28 cellular contexts compared by ENCODE assay signal in the genomic region with DNA sequence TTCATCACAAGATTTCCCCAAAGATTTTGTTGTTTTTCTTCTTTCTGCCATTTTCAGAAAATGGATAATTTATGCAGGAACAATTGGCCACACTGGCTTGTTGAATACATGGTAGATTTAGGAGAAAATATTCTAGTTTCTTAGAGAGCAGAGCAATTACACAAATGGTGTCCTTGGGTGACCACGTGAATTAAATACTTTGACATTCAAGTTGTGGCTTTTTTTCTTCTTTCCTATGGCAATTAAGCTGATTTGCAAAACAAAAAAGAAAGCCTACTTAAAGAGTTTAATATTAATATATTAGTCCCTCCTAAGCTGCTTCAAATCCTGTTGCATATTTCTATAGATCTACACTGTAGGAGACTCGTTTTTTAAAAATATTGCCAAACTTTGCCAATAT.
"Had no signal": no experiment of that assay in that cellular context is flagged by ENCODE, and none has a peak within 500 bp of the region (broad histone marks: within the 10 kb centered on the region; RNA-seq: fewer than 3 reads in every experiment).

No MANE protein-coding gene starts in this region.

- FAIRE-seq: urothelium cell line had no signal

- H3K4me1 ChIP-seq: stomach, suprapubic skin, testis, thyroid gland, tibial artery, tibial nerve, transverse colon, upper lobe of left lung, upper lobe of right lung, uterus, vagina had no signal

- H3K36me3 ChIP-seq: stomach, suprapubic skin, thoracic aorta, thyroid gland, tibial artery, tibial nerve, transverse colon, upper lobe of left lung, upper lobe of right lung, uterus, vagina had no signal

- H3K27ac ChIP-seq: stomach, suprapubic skin, testis, thoracic aorta, thyroid gland, tibial artery, tibial nerve, transverse colon, upper lobe of left lung, upper lobe of right lung, uterus, vagina had no signal

- ATAC-seq: stimulated activated effector memory CD8-positive, alpha-beta T cell treated with anti-CD3 and anti-CD28 coated beads, Interleukin-12 subunit alpha, Interleukin-12 subunit beta, amount 100 ng/mL, for 72 hours; stimulated activated naive B cell treated with anti-CD40 and anti-IgM and Interleukin-4, amounts not matched to agents 10 μg/mL and 1 μg/mL and 100 μg/mL, for 72 hours; stimulated activated naive CD8-positive, alpha-beta T cell treated with anti-CD3 and anti-CD28 coated beads, Interleukin-15, amount 100 ng/mL, for 72 hours; stimulated activated naive CD8-positive, alpha-beta T cell treated with anti-CD3 and anti-CD28 coated beads, Interleukin-15, Interleukin-2, amounts not matched to agents 100 U/mL and 50 U/mL, for 24 hours; upper lobe of right lung had no signal

- H3K4me1 Mint-ChIP-seq: stimulated activated effector memory CD8-positive, alpha-beta T cell treated with anti-CD3 and anti-CD28 coated beads, Interleukin-12 subunit alpha, Interleukin-12 subunit beta, amount 100 ng/mL, for 72 hours; stimulated activated naive B cell treated with anti-CD40 and anti-IgM and Interleukin-4, amounts not matched to agents 10 μg/mL and 1 μg/mL and 100 μg/mL, for 72 hours; stimulated activated naive CD8-positive, alpha-beta T cell treated with anti-CD3 and anti-CD28 coated beads, Interleukin-15, amount 100 ng/mL, for 72 hours had no signal

- H3K27me3 Mint-ChIP-seq: stimulated activated naive B cell treated with anti-CD40 and anti-IgM and Interleukin-4, amounts not matched to agents 10 μg/mL and 1 μg/mL and 100 μg/mL, for 72 hours; stimulated activated naive CD8-positive, alpha-beta T cell treated with anti-CD3 and anti-CD28 coated beads, Interleukin-15, amount 100 ng/mL, for 72 hours; stimulated activated naive CD8-positive, alpha-beta T cell treated with anti-CD3 and anti-CD28 coated beads, Interleukin-15, Interleukin-2, amounts not matched to agents 100 ng/mL and 50 ng/mL, for 24 hours; type B pancreatic cell had no signal

- H3K9me3 Mint-ChIP-seq: stimulated activated naive B cell treated with anti-CD40 and anti-IgM and Interleukin-4, amounts not matched to agents 10 μg/mL and 1 μg/mL and 100 μg/mL, for 72 hours; stimulated activated naive CD8-positive, alpha-beta T cell treated with anti-CD3 and anti-CD28 coated beads, Interleukin-15, amount 100 ng/mL, for 72 hours; stimulated activated naive CD8-positive, alpha-beta T cell treated with anti-CD3 and anti-CD28 coated beads, Interleukin-15, Interleukin-2, amounts not matched to agents 100 ng/mL and 50 ng/mL, for 24 hours; type B pancreatic cell had no signal

- H3K36me3 Mint-ChIP-seq: stimulated activated effector memory CD8-positive, alpha-beta T cell treated with anti-CD3 and anti-CD28 coated beads, Interleukin-12 subunit alpha, Interleukin-12 subunit beta, amount 100 ng/mL, for 72 hours; stimulated activated naive B cell treated with anti-CD40 and anti-IgM and Interleukin-4, amounts not matched to agents 10 μg/mL and 1 μg/mL and 100 μg/mL, for 72 hours; type B pancreatic cell had no signal

- H3K9me3 ChIP-seq: stomach, suprapubic skin, testis, thoracic aorta, thyroid gland, tibial artery, tibial nerve, transverse colon, upper lobe of left lung, upper lobe of right lung, uterus, vagina had no signal

- H3K4me3 ChIP-seq: stomach, suprapubic skin, testis, thoracic aorta, thyroid gland, tibial artery, tibial nerve, transverse colon, upper lobe of left lung, upper lobe of right lung, uterus, vagina had no signal

- DNase-seq: stimulated activated CD4-positive, alpha-beta T cell treated with anti-CD3 and anti-CD28 coated beads, Interleukin-2, amount 100 ng/mL, for 48 hours; stimulated activated CD4-positive, alpha-beta T cell treated with anti-CD3 and anti-CD28 coated beads, Interleukin-4, amount 100 ng/mL, for 1 hour; stimulated activated CD4-positive, alpha-beta T cell treated with anti-CD3 and anti-CD28 coated beads, Interleukin-4, amount 100 ng/mL, for 24 hours; stimulated activated CD4-positive, alpha-beta T cell treated with anti-CD3 and anti-CD28 coated beads, Interleukin-4, amount 100 ng/mL, for 4 hours; stimulated activated CD8-positive, alpha-beta memory T cell treated with anti-CD3 and anti-CD28 coated beads, Interleukin-4, amount 100 ng/mL, for 48 hours; stimulated activated naive B cell treated with anti-CD40 and anti-IgM and Interleukin-4, amounts not matched to agents 10 μg/mL and 1 μg/mL and 100 μg/mL, for 72 hours; stimulated activated naive CD4-positive, alpha-beta T cell; stimulated activated naive CD4-positive, alpha-beta T cell treated with Interleukin-2 at 50 U/mL for 16 hours; stimulated activated naive CD8-positive, alpha-beta T cell treated with anti-CD3 and anti-CD28 coated beads, Interleukin-15, amount 100 ng/mL, for 72 hours; stimulated activated naive CD8-positive, alpha-beta T cell treated with anti-CD3 and anti-CD28 coated beads, Interleukin-15, Interleukin-2, amounts not matched to agents 100 U/mL and 50 U/mL, for 24 hours; stomach; substantia nigra; testis; thyroid gland; tibial artery; transverse colon; trophoblast cell; upper lobe of left lung; upper lobe of right lung; uterus had no signal

- H3K27me3 ChIP-seq: suprapubic skin, testis, thyroid gland, tibial artery, transverse colon, upper lobe of left lung, upper lobe of right lung, vagina had no signal

- H3K27ac Mint-ChIP-seq: stimulated activated effector memory CD8-positive, alpha-beta T cell treated with anti-CD3 and anti-CD28 coated beads, Interleukin-12 subunit alpha, Interleukin-12 subunit beta, amount 100 ng/mL, for 72 hours; stimulated activated naive B cell treated with anti-CD40 and anti-IgM and Interleukin-4, amounts not matched to agents 10 μg/mL and 1 μg/mL and 100 μg/mL, for 72 hours; stimulated activated naive CD8-positive, alpha-beta T cell treated with anti-CD3 and anti-CD28 coated beads, Interleukin-15, amount 100 ng/mL, for 72 hours; stimulated activated naive CD8-positive, alpha-beta T cell treated with anti-CD3 and anti-CD28 coated beads, Interleukin-15, Interleukin-2, amounts not matched to agents 100 ng/mL and 50 ng/mL, for 24 hours; type B pancreatic cell had no signal

- H3K4me3 Mint-ChIP-seq: stimulated activated effector memory CD8-positive, alpha-beta T cell treated with anti-CD3 and anti-CD28 coated beads, Interleukin-12 subunit alpha, Interleukin-12 subunit beta, amount 100 ng/mL, for 72 hours; stimulated activated naive B cell treated with anti-CD40 and anti-IgM and Interleukin-4, amounts not matched to agents 10 μg/mL and 1 μg/mL and 100 μg/mL, for 72 hours; stimulated activated naive CD8-positive, alpha-beta T cell treated with anti-CD3 and anti-CD28 coated beads, Interleukin-15, amount 100 ng/mL, for 72 hours; stimulated activated naive CD8-positive, alpha-beta T cell treated with anti-CD3 and anti-CD28 coated beads, Interleukin-15, Interleukin-2, amounts not matched to agents 100 ng/mL and 50 ng/mL, for 24 hours; type B pancreatic cell had no signal
